9 cellular contexts compared by ENCODE assay signal in the genomic region with DNA sequence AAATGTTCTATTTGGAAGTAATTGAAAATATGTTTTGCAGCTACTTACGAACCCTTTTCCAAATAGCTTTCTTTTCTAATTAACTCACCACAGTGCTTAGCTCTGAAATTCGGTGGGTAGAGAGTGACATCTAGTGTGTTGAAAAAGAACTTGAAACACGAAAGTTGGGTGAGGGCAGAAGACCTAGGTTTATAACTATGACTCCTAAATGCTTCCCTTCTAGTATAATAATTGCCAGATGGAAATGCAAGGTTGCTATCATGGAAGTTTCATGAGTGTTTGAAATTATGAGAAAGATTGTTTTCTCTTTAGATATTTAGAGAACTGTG.
DNase-seq lines count a peak whose midpoint lies in the region; ATAC-seq, FAIRE-seq and TF ChIP-seq lines count a peak whose summit lies in the region.
"Had no signal": no experiment of that assay in that cellular context is flagged by ENCODE, and none has a peak within 500 bp of the region (broad histone marks: within the 10 kb centered on the region; RNA-seq: fewer than 3 reads in every experiment).

No MANE protein-coding gene starts in this region.

- CTCF ChIA-PET in activated CD8-positive, alpha-beta memory T cell treated with anti-CD3 and anti-CD28 coated beads, Interleukin-2, amount 10 ng/mL, durations not matched to agents 7 days and 5 days (lab: Charles Lee), result interaction anchor here (0.9 to 1.0 kb wide), 2 partner anchors 15 to 58 kb away, joined by 3 read pairs; no protein-coding TSS in a partner anchor

- H3K36me3 ChIP-seq in mucosa of descending colon (ENCODE audit: low read depth), result no peaks in the 10 kb centered on the region

- H3K4me3 Mint-ChIP-seq in activated CD8-positive, alpha-beta memory T cell treated with anti-CD3 and anti-CD28 coated beads, Interleukin-2, amount 10 ng/mL, durations not matched to agents 7 days and 5 days, result no peak overlapping the region
- H3K4me3 Mint-ChIP-seq: central memory CD8-positive, alpha-beta T cell had no signal

- no peaks in the 10 kb centered on the region for H3K36me3 Mint-ChIP-seq in activated CD8-positive, alpha-beta memory T cell treated with anti-CD3 and anti-CD28 coated beads, Interleukin-2, amount 10 ng/mL, durations not matched to agents 7 days and 5 days

- H3K27me3 Mint-ChIP-seq in activated CD8-positive, alpha-beta memory T cell treated with anti-CD3 and anti-CD28 coated beads, Interleukin-2, amount 10 ng/mL, durations not matched to agents 7 days and 5 days, result peaks cover 21% of the 10 kb centered on the region

- intact Hi-C loops in mucosa of descending colon (cut with DNase I, micrococcal nuclease), result no loop called here

- peak; percentile 33 for FAIRE-seq in endometrium (lab: Jason Lieb, UNC)

- TF ChIP-seq CTCF in mucosa of descending colon (IDR thresholded peaks at IDR 0.05), result no peak

- H3K4me1 ChIP-seq in mucosa of descending colon (ENCODE audit: low read depth), result no peaks in the 10 kb centered on the region

- H3K9me3 ChIP-seq in mucosa of descending colon, result no peaks in the 10 kb centered on the region

- no peak for DNase-seq in activated CD8-positive, alpha-beta memory T cell treated with anti-CD3 and anti-CD28 coated beads, Interleukin-2, amount 10 ng/mL, durations not matched to agents 7 days and 5 days
- no peak for DNase-seq in activated CD8-positive, alpha-beta memory T cell treated with anti-CD3 and anti-CD28 coated beads, Interleukin-2, amount 50 U/mL, for 48 hours
- peak; percentile 64 for DNase-seq in NOMO-1 treated with DMSO at 0.1 percent for 48 hours (lab: John Stamatoyannopoulos, UW; ENCODE audit: unreplicated experiment)
- no peak for DNase-seq in mucosa of descending colon
- DNase-seq in GM19240 (ENCODE audit: insufficient read length, low spot score), result no peak
- DNase-seq in T-helper 1 cell, result no peak

- no peaks in the 10 kb centered on the region for H3K4me1 Mint-ChIP-seq in activated CD8-positive, alpha-beta memory T cell treated with anti-CD3 and anti-CD28 coated beads, Interleukin-2, amount 10 ng/mL, durations not matched to agents 7 days and 5 days
- H3K4me1 Mint-ChIP-seq: central memory CD8-positive, alpha-beta T cell had no signal

- no peaks in the 10 kb centered on the region for H3K9me3 Mint-ChIP-seq in activated CD8-positive, alpha-beta memory T cell treated with anti-CD3 and anti-CD28 coated beads, Interleukin-2, amount 10 ng/mL, durations not matched to agents 7 days and 5 days (ENCODE audit: low read depth)
- H3K9me3 Mint-ChIP-seq: central memory CD8-positive, alpha-beta T cell had no signal

- no peak overlapping the region for H3K27ac Mint-ChIP-seq in activated CD8-positive, alpha-beta memory T cell treated with anti-CD3 and anti-CD28 coated beads, Interleukin-2, amount 10 ng/mL, durations not matched to agents 7 days and 5 days

- no peak overlapping the region for H3K4me3 ChIP-seq in mucosa of descending colon

- peak; percentile 47 for ATAC-seq in activated CD8-positive, alpha-beta memory T cell treated with anti-CD3 and anti-CD28 coated beads, Interleukin-2, amount 10 ng/mL, durations not matched to agents 7 days and 5 days
- ATAC-seq in HG03139 (IDR thresholded peaks at IDR 0.05; ENCODE audit: unreplicated experiment), result peak; percentile 63
- ATAC-seq in mucosa of descending colon, result peak; percentile 48
